Comparison of ENCODE assay signal across 8 cellular contexts in genomic region chr9:127223810-127224177, GRCh38. TPM values are rescaled to one million over a fixed set of nuclear protein-coding genes. Genes with fewer than 3 reads are reported as not detected.
DNase-seq lines count a peak whose midpoint lies in the region; ATAC-seq, FAIRE-seq and TF ChIP-seq lines count a peak whose summit lies in the region.

No MANE protein-coding gene starts in this region.

- ATAC-seq in activated CD8-positive, alpha-beta memory T cell treated with anti-CD3 and anti-CD28 coated beads, Interleukin-2, amount 10 ng/mL, durations not matched to agents 7 days and 5 days: no peak
- ATAC-seq in HG02571 (IDR thresholded peaks at IDR 0.05; ENCODE audit: unreplicated experiment): no peak
- no peak for ATAC-seq in GM21576 (IDR thresholded peaks at IDR 0.05; ENCODE audit: unreplicated experiment)

- H3K27ac ChIP-seq in angular gyrus (ENCODE audit: low read depth, low read length) (peak overlapping the region; percentile 94), kidney (ENCODE audit: low read depth in 2 of 2, low read length in 2 of 2) (no peak overlapping the region), temporal lobe (ENCODE audit: low read depth, low read length) (peak overlapping the region; percentile 90)

- DNase-seq in activated CD8-positive, alpha-beta memory T cell treated with anti-CD3 and anti-CD28 coated beads, Interleukin-2, amount 10 ng/mL, durations not matched to agents 7 days and 5 days: no peak
- DNase-seq in activated CD8-positive, alpha-beta memory T cell treated with anti-CD3 and anti-CD28 coated beads, Interleukin-2, amount 50 U/mL, for 4 hours: no peak
- DNase-seq in kidney: peak; percentile 80
- DNase-seq in NCI-H2227 treated with DMSO at 0.1 percent for 48 hours (lab: John Stamatoyannopoulos, UW): no peak

- no peaks in the 10 kb centered on the region for H3K9me3 ChIP-seq in kidney (ENCODE audit: control insufficient read depth in 1 of 2, low read length in 2 of 2)

- no peak overlapping the region for H3K27ac Mint-ChIP-seq in activated CD8-positive, alpha-beta memory T cell treated with anti-CD3 and anti-CD28 coated beads, Interleukin-2, amount 10 ng/mL, durations not matched to agents 7 days and 5 days

- H3K4me1 Mint-ChIP-seq in activated CD8-positive, alpha-beta memory T cell treated with anti-CD3 and anti-CD28 coated beads, Interleukin-2, amount 10 ng/mL, durations not matched to agents 7 days and 5 days: peaks cover 24% of the 10 kb centered on the region

- no peaks in the 10 kb centered on the region for H3K36me3 ChIP-seq in kidney (ENCODE audit: control insufficient read depth in 1 of 2, insufficient read depth in 2 of 2, low read length in 2 of 2)

- H3K36me3 Mint-ChIP-seq in activated CD8-positive, alpha-beta memory T cell treated with anti-CD3 and anti-CD28 coated beads, Interleukin-2, amount 10 ng/mL, durations not matched to agents 7 days and 5 days: no peaks in the 10 kb centered on the region

- peak overlapping the region; percentile 75 for H3K4me3 Mint-ChIP-seq in activated CD8-positive, alpha-beta memory T cell treated with anti-CD3 and anti-CD28 coated beads, Interleukin-2, amount 10 ng/mL, durations not matched to agents 7 days and 5 days

- peak overlapping the region; percentile 53 to 67 for H3K4me3 ChIP-seq in kidney (ENCODE audit: low read length in 2 of 2)

- no peak for TF ChIP-seq CTCF in kidney (IDR thresholded peaks at IDR 0.05; ENCODE audit: borderline replicate concordance, extremely low read depth, insufficient read depth)

- no peaks in the 10 kb centered on the region for H3K9me3 Mint-ChIP-seq in activated CD8-positive, alpha-beta memory T cell treated with anti-CD3 and anti-CD28 coated beads, Interleukin-2, amount 10 ng/mL, durations not matched to agents 7 days and 5 days (ENCODE audit: low read depth)

- no peak for FAIRE-seq in kidney (lab: Jason Lieb, UNC)

- intact Hi-C loops in kidney (cut with DNase I): no loop called here

- peaks cover 29% of the 10 kb centered on the region for H3K27me3 Mint-ChIP-seq in activated CD8-positive, alpha-beta memory T cell treated with anti-CD3 and anti-CD28 coated beads, Interleukin-2, amount 10 ng/mL, durations not matched to agents 7 days and 5 days

- H3K9ac ChIP-seq in kidney (ENCODE audit: low read length in 2 of 2): peak overlapping the region in 1 of 2 donors; percentile 51

- H3K4me1 ChIP-seq in kidney (ENCODE audit: control insufficient read depth in 1 of 2, insufficient read depth in 1 of 2, low read depth in 1 of 2, low read length in 2 of 2): peaks cover 0 to 8% of the 10 kb centered on the region in 2 donors

- CTCF ChIA-PET in activated CD8-positive, alpha-beta memory T cell treated with anti-CD3 and anti-CD28 coated beads, Interleukin-2, amount 10 ng/mL, durations not matched to agents 7 days and 5 days (lab: Charles Lee): interaction anchor here (0.9 to 4.5 kb wide), 7 partner anchors 9 to 363 kb away, joined by 3 to 33 read pairs (median 4); partner anchors contain the start of gene SLC2A8

RNA-seq across cellular contexts. Expression of gene GARNL3, which starts 40.8 kb away (rescaled TPM):
- total RNA-seq in activated CD8-positive, alpha-beta memory T cell treated with anti-CD3 and anti-CD28 coated beads, Interleukin-2, amount 10 ng/mL, durations not matched to agents 7 days and 5 days: 1 to 10 TPM; 4.0 to 4.3 TPM
- total RNA-seq in kidney (10.2 TPM), temporal lobe (49.7 TPM)
- 2.6 TPM for polyA plus RNA-seq in kidney (ENCODE audit: insufficient read depth, low read depth, low replicate concordance)

Comparison
In these comparisons a context has a peak if more than half of its experiments do, and no peak if none do; other contexts are left out.
1. H3K27ac ChIP-seq: peak in angular gyrus (single experiment) and temporal lobe (single experiment); none in kidney (0 of 2).